In genomic region chr22:40182231-40182835, GRCh38 we compare ENCODE assay signal across 9 cellular contexts. TPM values are rescaled to one million over a fixed set of nuclear protein-coding genes. Genes with fewer than 3 reads are reported as not detected.
DNase-seq lines count a peak whose midpoint lies in the region; ATAC-seq and TF ChIP-seq lines count a peak whose summit lies in the region.
"Had no signal": no experiment of that assay in that cellular context is flagged by ENCODE, and none has a peak within 500 bp of the region (broad histone marks: within the 10 kb centered on the region; RNA-seq: fewer than 3 reads in every experiment).

No MANE protein-coding gene starts in this region.

- POLR2A ChIA-PET in CD4-positive, alpha-beta memory T cell (lab: Charles Lee; ENCODE audit: partially characterized antibody), result no interaction called here

- no peak for ATAC-seq in GM21786 (IDR thresholded peaks at IDR 0.05; ENCODE audit: unreplicated experiment)

- no peak for TF ChIP-seq CTCF in neural crest cell (conservative IDR thresholded peaks at IDR 0.05)

- peaks cover 81% of the 10 kb centered on the region for H3K4me1 ChIP-seq in CD4-positive, alpha-beta memory T cell (ENCODE audit: insufficient read depth, low read length)

- no peaks in the 10 kb centered on the region for H3K27me3 ChIP-seq in CD4-positive, alpha-beta memory T cell (ENCODE audit: insufficient read depth, low read length)

- peaks cover 57 to 86% (median 72%) of the 10 kb centered on the region in 4 donors for H3K4me1 Mint-ChIP-seq in CD4-positive, alpha-beta memory T cell
- peaks cover 56% of the 10 kb centered on the region for H3K4me1 Mint-ChIP-seq in neural crest cell

- no peaks in the 10 kb centered on the region for H3K27me3 Mint-ChIP-seq in CD4-positive, alpha-beta memory T cell
- H3K27me3 Mint-ChIP-seq in neural crest cell (ENCODE audit: low read depth), result no peaks in the 10 kb centered on the region

- peaks cover 0 to 3% (median 0%) of the 10 kb centered on the region in 8 donors for H3K9me3 Mint-ChIP-seq in CD4-positive, alpha-beta memory T cell
- no peaks in the 10 kb centered on the region for H3K9me3 Mint-ChIP-seq in neural crest cell

- CTCF ChIA-PET in CD4-positive, alpha-beta memory T cell (lab: Charles Lee; ENCODE audit: partially characterized antibody), result no interaction called here

- no peak overlapping the region for H3K27ac ChIP-seq in CD4-positive, alpha-beta memory T cell (ENCODE audit: low read depth, low read length)

- intact Hi-C loops in CD4-positive, alpha-beta memory T cell (cut with micrococcal nuclease), result no loop called here

- no peaks in the 10 kb centered on the region for H3K9me3 ChIP-seq in CD4-positive, alpha-beta memory T cell (ENCODE audit: control insufficient read depth in 1 of 2, low read length in 2 of 2)

- H3K27ac Mint-ChIP-seq in CD4-positive, alpha-beta memory T cell, result peak overlapping the region; percentile 73 to 92 (median 89)
- H3K27ac Mint-ChIP-seq in neural crest cell (ENCODE audit: unreplicated experiment), result no peak overlapping the region

- peak overlapping the region; percentile 10 to 80 (median 74) for H3K4me3 Mint-ChIP-seq in CD4-positive, alpha-beta memory T cell
- peak overlapping the region; percentile 66 for H3K4me3 Mint-ChIP-seq in neural crest cell

- no peak for DNase-seq in CD4-positive, alpha-beta memory T cell
- DNase-seq in NCI-H524 (lab: John Stamatoyannopoulos, UW) (peak; percentile 42 to 64), dermis blood vessel endothelial cell (peak; percentile 21), neural crest cell (ENCODE audit: low read depth, low spot score) (no peak), GM19238 (ENCODE audit: insufficient read length, low spot score) (no peak), NCI-H1417 (lab: John Stamatoyannopoulos, UW) (no peak), NCI-H226 (no peak)
- DNase-seq: caudate nucleus had no signal

- H3K36me3 ChIP-seq in CD4-positive, alpha-beta memory T cell (ENCODE audit: insufficient read depth, low read length), result no peaks in the 10 kb centered on the region

- H3K4me3 ChIP-seq in CD4-positive, alpha-beta memory T cell (ENCODE audit: low read length in 2 of 2), result no peak overlapping the region

- H3K36me3 Mint-ChIP-seq in CD4-positive, alpha-beta memory T cell, result peaks cover 9 to 19% of the 10 kb centered on the region in 2 donors
- H3K36me3 Mint-ChIP-seq in neural crest cell (ENCODE audit: low read depth), result no peaks in the 10 kb centered on the region

RNA-seq across cellular contexts. Expression of gene TNRC6B, which starts 4.6 kb away (rescaled TPM):
- total RNA-seq in CD4-positive, alpha-beta memory T cell, result 100 to 1,000 TPM; 137 to 155 TPM
- 100 to 1,000 TPM in 1 of 2 donors, 10 to 100 TPM in 1; 27.3 to 109 TPM for polyA plus RNA-seq in CD4-positive, alpha-beta memory T cell
- total RNA-seq in dermis blood vessel endothelial cell (23.1 and 24.5 TPM in 2 replicates), neural crest cell (36.8 and 42.8 TPM in 2 replicates)

Comparison
In these comparisons a context has a peak if more than half of its experiments do, and no peak if none do; other contexts are left out.
1. DNase-seq: peak in NCI-H524 (2 of 2) and dermis blood vessel endothelial cell (single experiment); none in CD4-positive, alpha-beta memory T cell (0 of 5), neural crest cell (single experiment), GM19238 (single experiment), NCI-H1417 (0 of 3) and NCI-H226 (single experiment).